35 cellular contexts compared by ENCODE assay signal in the genomic region with DNA sequence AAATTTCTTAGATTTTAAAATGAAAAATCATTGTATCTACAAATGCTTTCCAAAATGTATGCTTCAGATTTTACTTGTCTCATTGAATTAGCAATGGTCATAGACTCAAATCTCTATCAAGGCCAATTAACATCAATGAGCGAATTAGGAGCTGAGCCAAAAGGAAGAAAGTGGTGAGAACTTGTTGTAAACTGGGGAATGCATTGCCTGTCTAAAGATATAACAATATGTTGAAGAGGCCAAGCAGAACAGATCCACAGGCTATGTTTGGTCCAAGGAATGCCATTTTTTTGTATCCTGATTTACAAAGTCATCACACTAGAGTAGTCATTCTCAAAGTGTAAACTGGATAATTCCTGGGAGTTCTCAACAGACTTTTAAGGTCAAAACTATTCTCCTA.
DNase-seq lines count a peak whose midpoint lies in the region; ATAC-seq and TF ChIP-seq lines count a peak whose summit lies in the region.
"Had no signal": no experiment of that assay in that cellular context is flagged by ENCODE, and none has a peak within 500 bp of the region (broad histone marks: within the 10 kb centered on the region; RNA-seq: fewer than 3 reads in every experiment).

No MANE protein-coding gene starts in this region.

- no peaks in the 10 kb centered on the region for H3K9me2 ChIP-seq in SK-N-SH

- H3K27me3 Mint-ChIP-seq in neural progenitor cell (ENCODE audit: insufficient read depth, low read depth) = peaks cover 1% of the 10 kb centered on the region
- H3K27me3 Mint-ChIP-seq: B cell; CD4-positive, alpha-beta memory T cell; CD4-positive, alpha-beta T cell; CD4-positive, CD25-positive, alpha-beta regulatory T cell; CD8-positive, alpha-beta memory T cell had no signal

- H3K79me2 ChIP-seq in SK-N-SH (ENCODE audit: insufficient read depth) = no peaks in the 10 kb centered on the region
- H3K79me2 ChIP-seq in neural progenitor cell (ENCODE audit: low read depth) = no peaks in the 10 kb centered on the region

- H3K36me3 ChIP-seq in SK-N-SH (replicated peaks in 1 of 2; ENCODE audit: control insufficient read depth in 1 of 2, insufficient read depth in 2 of 2, low read length in 1 of 2) (no peaks in the 10 kb centered on the region), neural progenitor cell (no peaks in the 10 kb centered on the region)
- H3K36me3 ChIP-seq: BE2C; BLaER1; BLaER1 treated with 17β-estradiol and CSF1 and Interleukin-3, amounts not matched to agents 10 nM and 100 nM had no signal

- CTCF ChIA-PET in SK-N-SH (lab: Yijun Ruan, JAX) = no interaction called here

- POLR2A ChIA-PET in SK-N-SH (lab: Yijun Ruan, JAX) = no interaction called here

- no peak overlapping the region for H3K4me3 ChIP-seq in SK-N-SH (ENCODE audit: low read depth in 2 of 2, low read length in 1 of 2)
- no peak overlapping the region for H3K4me3 ChIP-seq in neural progenitor cell
- H3K4me3 ChIP-seq in retinal pigment epithelial cell (ENCODE audit: low read length) = no peak overlapping the region
- H3K4me3 ChIP-seq: A549; BLaER1; BLaER1 treated with 17β-estradiol and CSF1 and Interleukin-3, amounts not matched to agents 10 nM and 100 nM had no signal

- no peak overlapping the region for H3K27ac ChIP-seq in SK-N-SH (ENCODE audit: low read depth in 2 of 2, low read length in 1 of 2)
- no peak overlapping the region for H3K27ac ChIP-seq in neural progenitor cell
- H3K27ac ChIP-seq: 22Rv1; A549; BLaER1; BLaER1 treated with 17β-estradiol and CSF1 and Interleukin-3, amounts not matched to agents 10 nM and 100 nM; C4-2B had no signal

- no peak for ATAC-seq in SK-N-SH treated with all-trans-retinoic acid at 6 μM for 48 hours
- ATAC-seq in HG02763 (IDR thresholded peaks at IDR 0.05; ENCODE audit: unreplicated experiment) = no peak
- ATAC-seq: A549; CD8-positive, alpha-beta T cell had no signal

- no peak for TF ChIP-seq EP300 in SK-N-SH (IDR thresholded peaks at IDR 0.05; ENCODE audit: borderline replicate concordance in 1 of 2, low read depth in 1 of 2, low read length in 1 of 2)

- H3F3A ChIP-seq in SK-N-SH (replicated peaks; ENCODE audit: insufficient read depth) (peaks cover 18% of the 10 kb centered on the region), neural progenitor cell (ENCODE audit: low read depth) (no peaks in the 10 kb centered on the region)

- peak overlapping the region; percentile 21 for H3K27ac Mint-ChIP-seq in neural progenitor cell
- H3K27ac Mint-ChIP-seq: B cell; CD14-positive monocyte; CD4-positive, alpha-beta memory T cell; CD4-positive, alpha-beta T cell; CD4-positive, CD25-positive, alpha-beta regulatory T cell; CD8-positive, alpha-beta memory T cell; CD8-positive, alpha-beta T cell had no signal

- H3K4me1 Mint-ChIP-seq in neural progenitor cell = peaks cover 29% of the 10 kb centered on the region
- H3K4me1 Mint-ChIP-seq: B cell; CD14-positive monocyte; CD4-positive, alpha-beta memory T cell; CD4-positive, CD25-positive, alpha-beta regulatory T cell; CD8-positive, alpha-beta memory T cell had no signal

- H3K27me3 ChIP-seq in SK-N-SH (ENCODE audit: insufficient read depth) (no peaks in the 10 kb centered on the region), neural progenitor cell (no peaks in the 10 kb centered on the region)
- H3K27me3 ChIP-seq: BE2C; BLaER1; BLaER1 treated with 17β-estradiol and CSF1 and Interleukin-3, amounts not matched to agents 10 nM and 100 nM had no signal

- no peak for TF ChIP-seq RAD21 in SK-N-SH (IDR thresholded peaks at IDR 0.05; ENCODE audit: low read length)

- TF ChIP-seq CTCF in SK-N-SH (IDR thresholded peaks at IDR 0.05) = no peak
- TF ChIP-seq CTCF in neural progenitor cell (IDR thresholded peaks at IDR 0.05) = no peak
- TF ChIP-seq CTCF in retinal pigment epithelial cell (conservative IDR thresholded peaks at IDR 0.05; ENCODE audit: low read depth, low read length) = no peak

- H3K36me3 Mint-ChIP-seq in neural progenitor cell = peaks cover 12% of the 10 kb centered on the region
- H3K36me3 Mint-ChIP-seq: CD14-positive monocyte; CD4-positive, alpha-beta memory T cell; CD4-positive, CD25-positive, alpha-beta regulatory T cell; CD8-positive, alpha-beta memory T cell; CD8-positive, alpha-beta T cell had no signal

- DNase-seq in SK-N-SH (no peak), neural progenitor cell (ENCODE audit: low spot score) (no peak), retina (peak; percentile 64), retinal pigment epithelial cell (ENCODE audit: low read depth) (peak; percentile 75), kidney tubule cell (ENCODE audit: low spot score) (no peak), ecto neural progenitor cell (ENCODE audit: low spot score) (no peak)
- DNase-seq: 8988T; ACHN; AML-193; BE2C; C1 segment of cervical spinal cord; Caco-2; Calu3; CD4-positive, alpha-beta memory T cell; CD4-positive, alpha-beta T cell; CD4-positive, CD25-positive, alpha-beta regulatory T cell; CD8-positive, alpha-beta memory T cell; CD8-positive, alpha-beta T cell; COR-L47; DMS 273 treated with DMSO at 0.1 percent for 48 hours; DMS153; DMS53; DMS79; DMS79 treated with DMSO at 0.1 percent for 48 hours; DND-41; EL had no signal

- peaks cover 7% of the 10 kb centered on the region for H3K9me3 Mint-ChIP-seq in neural progenitor cell

- H3K4me3 Mint-ChIP-seq in neural progenitor cell = no peak overlapping the region
- H3K4me3 Mint-ChIP-seq: B cell; CD14-positive monocyte; CD4-positive, alpha-beta memory T cell; CD4-positive, alpha-beta T cell; CD4-positive, CD25-positive, alpha-beta regulatory T cell; CD8-positive, alpha-beta memory T cell; CD8-positive, alpha-beta T cell had no signal

- peaks cover 0 to 15% of the 10 kb centered on the region in 2 experiments; a peak in 1 of 4 replicates for H3K4me1 ChIP-seq in SK-N-SH (ENCODE audit: control insufficient read depth in 1 of 2, insufficient read depth in 2 of 2, low read depth in 1 of 2, low read length in 1 of 2)
- H3K4me1 ChIP-seq in neural progenitor cell = peaks cover 13% of the 10 kb centered on the region
- H3K4me1 ChIP-seq: A549; BE2C; BLaER1; BLaER1 treated with 17β-estradiol and CSF1 and Interleukin-3, amounts not matched to agents 10 nM and 100 nM; Caco-2 had no signal

- H2AFZ ChIP-seq in SK-N-SH (ENCODE audit: low read depth) (no peak overlapping the region), neural progenitor cell (replicated peaks) (no peak overlapping the region)

- WGBS in SK-N-SH (ENCODE audit: low lambda C conversion rate) = 90% methylated on average over 1 of the region's 1 CpG

- H3K4me2 ChIP-seq in SK-N-SH (no peak overlapping the region), neural progenitor cell (no peak overlapping the region)
- H3K4me2 ChIP-seq: A549; BLaER1; BLaER1 treated with 17β-estradiol and CSF1 and Interleukin-3, amounts not matched to agents 10 nM and 100 nM had no signal

- H3K9ac ChIP-seq in SK-N-SH (no peak overlapping the region), neural progenitor cell (no peak overlapping the region)
- H3K9ac ChIP-seq: BLaER1; BLaER1 treated with 17β-estradiol and CSF1 and Interleukin-3, amounts not matched to agents 10 nM and 100 nM had no signal

- H4K20me1 ChIP-seq in SK-N-SH (ENCODE audit: insufficient read depth) (no peaks in the 10 kb centered on the region), neural progenitor cell (ENCODE audit: low read depth) (no peaks in the 10 kb centered on the region)
- H4K20me1 ChIP-seq: BLaER1; BLaER1 treated with 17β-estradiol and CSF1 and Interleukin-3, amounts not matched to agents 10 nM and 100 nM had no signal

- H3K9me3 ChIP-seq in SK-N-SH (no peaks in the 10 kb centered on the region), neural progenitor cell (ENCODE audit: low read depth) (no peaks in the 10 kb centered on the region)
- H3K9me3 ChIP-seq: A549, BE2C had no signal

TF ChIP-seq in SK-N-SH, 30 proteins besides CTCF, POLR2A, EP300 and RAD21:
- TF ChIP-seq, protein P1, sequence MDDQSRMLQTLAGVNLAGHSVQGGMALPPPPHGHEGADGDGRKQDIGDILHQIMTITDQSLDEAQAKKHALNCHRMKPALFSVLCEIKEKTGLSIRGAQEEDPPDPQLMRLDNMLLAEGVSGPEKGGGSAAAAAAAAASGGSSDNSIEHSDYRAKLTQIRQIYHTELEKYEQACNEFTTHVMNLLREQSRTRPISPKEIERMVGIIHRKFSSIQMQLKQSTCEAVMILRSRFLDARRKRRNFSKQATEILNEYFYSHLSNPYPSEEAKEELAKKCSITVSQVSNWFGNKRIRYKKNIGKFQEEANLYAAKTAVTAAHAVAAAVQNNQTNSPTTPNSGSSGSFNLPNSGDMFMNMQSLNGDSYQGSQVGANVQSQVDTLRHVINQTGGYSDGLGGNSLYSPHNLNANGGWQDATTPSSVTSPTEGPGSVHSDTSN (IDR thresholded peaks at IDR 0.05) = peak; percentile 41; the same call in 1 of the 2 replicates
- no peak for TF ChIP-seq MEF2A (IDR thresholded peaks at IDR 0.05; ENCODE audit: borderline replicate concordance, low read depth)

TF ChIP-seq in SK-N-SH treated with all-trans-retinoic acid at 6 μM for 48 hours, 23 proteins besides CTCF, POLR2A, EP300 and RAD21 (continues in another document):
- TF ChIP-seq ZFP3 (CRISPR knock-in tag; IDR thresholded peaks at IDR 0.05) (no peak), ZC3H10 (CRISPR knock-in tag; IDR thresholded peaks at IDR 0.05) (no peak), GLIS3 (CRISPR knock-in tag; IDR thresholded peaks at IDR 0.05) (no peak)
- TF ChIP-seq, protein P2, sequence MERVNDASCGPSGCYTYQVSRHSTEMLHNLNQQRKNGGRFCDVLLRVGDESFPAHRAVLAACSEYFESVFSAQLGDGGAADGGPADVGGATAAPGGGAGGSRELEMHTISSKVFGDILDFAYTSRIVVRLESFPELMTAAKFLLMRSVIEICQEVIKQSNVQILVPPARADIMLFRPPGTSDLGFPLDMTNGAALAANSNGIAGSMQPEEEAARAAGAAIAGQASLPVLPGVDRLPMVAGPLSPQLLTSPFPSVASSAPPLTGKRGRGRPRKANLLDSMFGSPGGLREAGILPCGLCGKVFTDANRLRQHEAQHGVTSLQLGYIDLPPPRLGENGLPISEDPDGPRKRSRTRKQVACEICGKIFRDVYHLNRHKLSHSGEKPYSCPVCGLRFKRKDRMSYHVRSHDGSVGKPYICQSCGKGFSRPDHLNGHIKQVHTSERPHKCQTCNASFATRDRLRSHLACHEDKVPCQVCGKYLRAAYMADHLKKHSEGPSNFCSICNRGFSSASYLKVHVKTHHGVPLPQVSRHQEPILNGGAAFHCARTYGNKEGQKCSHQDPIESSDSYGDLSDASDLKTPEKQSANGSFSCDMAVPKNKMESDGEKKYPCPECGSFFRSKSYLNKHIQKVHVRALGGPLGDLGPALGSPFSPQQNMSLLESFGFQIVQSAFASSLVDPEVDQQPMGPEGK (CRISPR knock-in tag; IDR thresholded peaks at IDR 0.05; ENCODE audit: borderline replicate concordance) = no peak

Comparison
In these comparisons a context has a peak if more than half of its experiments do, and no peak if none do; other contexts are left out.
1. DNase-seq: peak in retina (single experiment) and retinal pigment epithelial cell (single experiment); none in SK-N-SH (single experiment), neural progenitor cell (single experiment), kidney tubule cell (single experiment) and ecto neural progenitor cell (single experiment).